ENCODE assay signal across 8 cellular contexts in the genomic region with DNA sequence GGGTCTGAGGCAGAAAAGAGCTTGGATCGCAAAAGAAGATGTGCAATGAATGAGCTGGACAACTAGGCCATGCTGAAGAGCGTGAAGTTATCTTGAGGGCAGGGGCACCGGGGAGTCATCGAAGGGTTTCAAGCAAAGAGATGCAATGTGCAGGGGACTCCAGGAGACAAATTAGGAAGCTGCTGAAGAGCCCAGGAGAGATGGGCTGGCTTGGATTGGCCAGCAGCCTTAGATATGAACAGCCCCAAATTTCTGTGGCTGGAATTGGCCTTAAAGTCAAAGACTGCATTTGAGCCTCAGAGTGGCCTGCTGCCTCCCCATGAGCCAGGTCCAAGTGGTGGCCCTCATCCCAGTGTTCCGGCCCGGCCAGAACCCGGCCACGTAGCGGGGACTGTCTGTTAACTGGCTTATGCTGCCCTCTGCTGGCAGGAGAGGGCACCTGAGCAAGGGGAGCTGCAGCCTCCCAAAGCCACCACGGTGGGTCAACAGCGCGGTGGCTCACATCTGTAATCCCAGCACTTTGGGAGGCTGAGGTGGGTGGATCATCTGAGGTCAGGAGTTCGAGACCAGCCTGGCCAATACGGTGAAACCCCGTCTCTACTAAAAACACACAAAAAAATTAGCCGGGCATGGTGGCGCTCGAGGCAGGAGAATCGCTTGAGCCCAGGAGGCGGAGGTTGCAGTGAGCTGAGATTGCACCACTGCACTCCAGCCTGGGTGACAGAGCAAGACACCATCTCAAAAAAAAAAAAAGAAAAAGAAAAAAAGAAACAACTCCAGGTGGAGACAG. TPM values are rescaled to one million over a fixed set of nuclear protein-coding genes. Genes with fewer than 3 reads are reported as not detected.
DNase-seq lines count a peak whose midpoint lies in the region; ATAC-seq and TF ChIP-seq lines count a peak whose summit lies in the region.
"Not testable (repeated sequence)": the region's sequence is repeated elsewhere in the genome, so short reads cannot be mapped to it uniquely, and the experiment has no call there.

No MANE protein-coding gene starts in this region.

- H3K4me1 Mint-ChIP-seq in naive thymus-derived CD4-positive, alpha-beta T cell: peaks cover 0 to 15% (median 8%) of the 10 kb centered on the region in 7 donors

- not testable (repeated sequence) for H3K9me3 ChIP-seq in PC-9 (ENCODE audit: insufficient read depth, low read depth); esophagus muscularis mucosa; naive thymus-derived CD4-positive, alpha-beta T cell (ENCODE audit: control insufficient read depth in 2 of 3, low read length in 3 of 3)

- not testable (repeated sequence) for H3K4me3 ChIP-seq in PC-9; esophagus muscularis mucosa; naive thymus-derived CD4-positive, alpha-beta T cell (ENCODE audit: low read length)

- not testable (repeated sequence) for H3K9me2 ChIP-seq in PC-9 (ENCODE audit: insufficient read depth)

- H3K27me3 Mint-ChIP-seq in naive thymus-derived CD4-positive, alpha-beta T cell: peaks cover 5 to 11% (median 9%) of the 10 kb centered on the region in 5 donors

- peak; percentile 94 for TF ChIP-seq CTCF in PC-9 (conservative IDR thresholded peaks at IDR 0.05)
- peak in 2 of 3 experiments; percentile 91 to 95 for TF ChIP-seq CTCF in esophagus muscularis mucosa (IDR thresholded peaks at IDR 0.05)

- H3K36me3 ChIP-seq in PC-9 (ENCODE audit: low read depth); esophagus muscularis mucosa; naive thymus-derived CD4-positive, alpha-beta T cell (ENCODE audit: control insufficient read depth in 2 of 3, insufficient read depth in 3 of 3, low read length in 3 of 3): not testable (repeated sequence)

- H3F3A ChIP-seq in PC-9 (ENCODE audit: insufficient read depth, low read depth): not testable (repeated sequence)

- H3K4me1 ChIP-seq in PC-9 (replicated peaks; ENCODE audit: insufficient read depth) (peaks cover 12% of the 10 kb centered on the region), esophagus muscularis mucosa (peaks cover 0 to 12% (median 8%) of the 10 kb centered on the region in 4 donors)
- not testable (repeated sequence) for H3K4me1 ChIP-seq in naive thymus-derived CD4-positive, alpha-beta T cell (ENCODE audit: control insufficient read depth in 2 of 2, insufficient read depth in 2 of 2, low read length in 2 of 2)

- peak; percentile 79 for ATAC-seq in GM21576 (IDR thresholded peaks at IDR 0.05; ENCODE audit: unreplicated experiment)
- peak; percentile 98 for ATAC-seq in naive thymus-derived CD4-positive, alpha-beta T cell

- H3K36me3 Mint-ChIP-seq in naive thymus-derived CD4-positive, alpha-beta T cell: not testable (repeated sequence)

- H3K27ac Mint-ChIP-seq in naive thymus-derived CD4-positive, alpha-beta T cell: not testable (repeated sequence)

- H3K9me3 Mint-ChIP-seq in naive thymus-derived CD4-positive, alpha-beta T cell: not testable (repeated sequence)

- intact Hi-C loops in PC-9 (cut with micrococcal nuclease; ENCODE audit: unreplicated experiment) (loop anchor here (2.0 kb wide), 2 partner anchors 90 to 190 kb away; no protein-coding TSS in a partner anchor), esophagus muscularis mucosa (cut with DNase I) (loop anchor here (1.0 kb wide), 1 partner anchor 43 kb away; no protein-coding TSS in a partner anchor)
- intact Hi-C loops in naive thymus-derived CD4-positive, alpha-beta T cell (cut with micrococcal nuclease): loop anchor here (1.0 kb wide), 1 partner anchor 43 kb away; no protein-coding TSS in a partner anchor

- H3K4me3 Mint-ChIP-seq in naive thymus-derived CD4-positive, alpha-beta T cell: peak overlapping the region in 2 of 10 donors; percentile 1 to 26

- not testable (repeated sequence) for H2AFZ ChIP-seq in PC-9

- H3K4me2 ChIP-seq in PC-9: not testable (repeated sequence)

- CTCF ChIA-PET in PC-9 (lab: Charles Lee): interaction anchor here (0.5 to 1.7 kb wide), 12 partner anchors 9 to 1968 kb away, joined by 3 to 22 read pairs (median 4); no protein-coding TSS in a partner anchor
- CTCF ChIA-PET in naive thymus-derived CD4-positive, alpha-beta T cell (lab: Charles Lee): interaction anchor here (0.6 to 3.2 kb wide), 10 partner anchors 8 to 1106 kb away, joined by 3 to 39 read pairs (median 4); a partner anchor contains a TSS

- POLR2A ChIA-PET in PC-9 (lab: Charles Lee; ENCODE audit: unreplicated experiment); naive thymus-derived CD4-positive, alpha-beta T cell (lab: Charles Lee): not testable (repeated sequence)

- 46% methylated on average over 15 of the region's 20 CpGs for WGBS in esophagus muscularis mucosa

- not testable (repeated sequence) for TF ChIP-seq EP300 in esophagus muscularis mucosa (IDR thresholded peaks at IDR 0.05)

- not testable (repeated sequence) for H3K27me3 ChIP-seq in PC-9 (ENCODE audit: insufficient read depth, low read depth); esophagus muscularis mucosa; naive thymus-derived CD4-positive, alpha-beta T cell (ENCODE audit: control insufficient read depth in 2 of 2, insufficient read depth in 2 of 2, low read length in 2 of 2)

- H3K79me2 ChIP-seq in PC-9 (ENCODE audit: low read depth): not testable (repeated sequence)

- H4K20me1 ChIP-seq in PC-9 (ENCODE audit: insufficient read depth): not testable (repeated sequence)

- not testable (repeated sequence) for H3K27ac ChIP-seq in PC-9; esophagus muscularis mucosa (replicated peaks in 1 of 4); naive thymus-derived CD4-positive, alpha-beta T cell (ENCODE audit: low read depth, low read length)

- BruUV-seq in PC-9 (replicated peaks; lab: Mats Ljungman, UMichigan): not testable (repeated sequence)

- DNase-seq in DMS79 (lab: John Stamatoyannopoulos, UW): peak; percentile 11
- peak; percentile 80 for DNase-seq in HuH-7.5 (ENCODE audit: low spot score)
- peak in 1 of 2 experiments; percentile 70 for DNase-seq in PC-9
- peak; percentile 63 for DNase-seq in activated T-cell treated with anti-CD3 and anti-CD28 coated beads for 4 hours
- DNase-seq in esophagus muscularis mucosa (ENCODE audit: extremely low spot score): not testable (repeated sequence)
- peak; percentile 44 to 76 (median 62) for DNase-seq in naive thymus-derived CD4-positive, alpha-beta T cell
- DNase-seq in stimulated activated CD8-positive, alpha-beta memory T cell treated with anti-CD3 and anti-CD28 coated beads, Interleukin-7, amount 100 ng/mL, for 48 hours (ENCODE audit: extremely low read depth in 1 of 2, low read depth in 1 of 2): peak; percentile 46 to 59

- TF ChIP-seq POLR2A in esophagus muscularis mucosa (IDR thresholded peaks at IDR 0.05; ENCODE audit: low read depth): not testable (repeated sequence)

RNA-seq across cellular contexts. Expression of a gene that starts 11.2 kb away (rescaled TPM):
- 220 and 272 TPM in 2 replicates for total RNA-seq in PC-9 (2021)
- 10 to 100 TPM; 41.5 to 67.7 (median 47.6) TPM for total RNA-seq in esophagus muscularis mucosa
- total RNA-seq in naive thymus-derived CD4-positive, alpha-beta T cell: 100 to 1,000 TPM; 102 to 197 (median 133) TPM
- polyA plus RNA-seq in naive thymus-derived CD4-positive, alpha-beta T cell: 100 to 1,000 TPM; 109 to 140 TPM

RNA-seq across cellular contexts. Expression of a gene that starts 28.0 kb away (rescaled TPM):
- total RNA-seq in PC-9 (2021): not detected in 2 replicates
- total RNA-seq in esophagus muscularis mucosa: 10 to 100 TPM in 1 of 4 donors, 1 to 10 TPM in 3; 3.7 to 10.2 (median 7.1) TPM
- not detected for total RNA-seq in naive thymus-derived CD4-positive, alpha-beta T cell
- not detected for polyA plus RNA-seq in naive thymus-derived CD4-positive, alpha-beta T cell

RNA-seq across cellular contexts. Expression of a gene that starts 28.2 kb away (rescaled TPM):
- total RNA-seq in PC-9 (2021) (not detected in 2 replicates), esophagus muscularis mucosa (not detected)
- total RNA-seq in naive thymus-derived CD4-positive, alpha-beta T cell: not detected
- not detected for polyA plus RNA-seq in naive thymus-derived CD4-positive, alpha-beta T cell
